1 cellular context compared by ENCODE assay signal in the genomic region with DNA sequence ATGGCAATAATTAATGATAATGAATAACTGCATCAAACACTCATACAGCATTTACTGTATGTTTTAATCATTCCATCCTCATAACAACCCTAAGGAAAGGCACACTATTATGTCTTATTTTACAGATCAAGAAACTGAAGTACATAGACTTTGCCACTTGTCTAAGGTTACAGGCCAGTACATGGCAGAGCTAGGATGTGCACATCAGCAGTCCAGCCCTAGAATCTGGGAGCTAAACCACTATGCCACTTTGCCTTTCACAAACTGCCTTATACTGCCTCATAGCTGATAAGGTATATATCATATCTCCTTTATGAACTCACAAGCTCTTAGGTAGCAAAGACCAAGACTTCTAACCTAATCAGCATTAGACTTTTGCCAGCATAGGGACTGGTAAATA.
TF ChIP-seq lines count a peak whose summit lies in the region.

No MANE protein-coding gene starts in this region.

TF ChIP-seq in A549, 52 proteins besides CTCF, POLR2A, EP300 and RAD21 (continued from another document):
- TF ChIP-seq CHD2 (IDR thresholded peaks at IDR 0.05; ENCODE audit: low read length, partially characterized antibody), result no peak
- TF ChIP-seq HOXA7 (CRISPR knock-in tag; IDR thresholded peaks at IDR 0.05), result no peak
- TF ChIP-seq HEYL (CRISPR knock-in tag; IDR thresholded peaks at IDR 0.05), result no peak
- TF ChIP-seq, protein P1, sequence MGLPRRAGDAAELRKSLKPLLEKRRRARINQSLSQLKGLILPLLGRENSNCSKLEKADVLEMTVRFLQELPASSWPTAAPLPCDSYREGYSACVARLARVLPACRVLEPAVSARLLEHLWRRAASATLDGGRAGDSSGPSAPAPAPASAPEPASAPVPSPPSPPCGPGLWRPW (IDR thresholded peaks at IDR 0.05), result no peak
- TF ChIP-seq TP53 (CRISPR knock-in tag; IDR thresholded peaks at IDR 0.05), result no peak
- TF ChIP-seq NFE2L2 (conservative IDR thresholded peaks at IDR 0.05; ENCODE audit: low read length), result no peak
- TF ChIP-seq CBX2 (IDR thresholded peaks at IDR 0.05; ENCODE audit: borderline replicate concordance, low read depth), result no peak
- no peak for TF ChIP-seq TFCP2L1 (CRISPR knock-in tag; IDR thresholded peaks at IDR 0.05)
- TF ChIP-seq FOXS1 (CRISPR knock-in tag; IDR thresholded peaks at IDR 0.05), result no peak
- TF ChIP-seq, protein P2, sequence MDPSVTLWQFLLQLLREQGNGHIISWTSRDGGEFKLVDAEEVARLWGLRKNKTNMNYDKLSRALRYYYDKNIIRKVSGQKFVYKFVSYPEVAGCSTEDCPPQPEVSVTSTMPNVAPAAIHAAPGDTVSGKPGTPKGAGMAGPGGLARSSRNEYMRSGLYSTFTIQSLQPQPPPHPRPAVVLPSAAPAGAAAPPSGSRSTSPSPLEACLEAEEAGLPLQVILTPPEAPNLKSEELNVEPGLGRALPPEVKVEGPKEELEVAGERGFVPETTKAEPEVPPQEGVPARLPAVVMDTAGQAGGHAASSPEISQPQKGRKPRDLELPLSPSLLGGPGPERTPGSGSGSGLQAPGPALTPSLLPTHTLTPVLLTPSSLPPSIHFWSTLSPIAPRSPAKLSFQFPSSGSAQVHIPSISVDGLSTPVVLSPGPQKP (IDR thresholded peaks at IDR 0.05; ENCODE audit: low read depth, low read length), result no peak
- no peak for TF ChIP-seq MYC (IDR thresholded peaks at IDR 0.05; ENCODE audit: borderline replicate concordance, low read length)
- no peak for TF ChIP-seq PHF8 (IDR thresholded peaks at IDR 0.05; ENCODE audit: borderline replicate concordance, low read depth)
- TF ChIP-seq, protein P3, sequence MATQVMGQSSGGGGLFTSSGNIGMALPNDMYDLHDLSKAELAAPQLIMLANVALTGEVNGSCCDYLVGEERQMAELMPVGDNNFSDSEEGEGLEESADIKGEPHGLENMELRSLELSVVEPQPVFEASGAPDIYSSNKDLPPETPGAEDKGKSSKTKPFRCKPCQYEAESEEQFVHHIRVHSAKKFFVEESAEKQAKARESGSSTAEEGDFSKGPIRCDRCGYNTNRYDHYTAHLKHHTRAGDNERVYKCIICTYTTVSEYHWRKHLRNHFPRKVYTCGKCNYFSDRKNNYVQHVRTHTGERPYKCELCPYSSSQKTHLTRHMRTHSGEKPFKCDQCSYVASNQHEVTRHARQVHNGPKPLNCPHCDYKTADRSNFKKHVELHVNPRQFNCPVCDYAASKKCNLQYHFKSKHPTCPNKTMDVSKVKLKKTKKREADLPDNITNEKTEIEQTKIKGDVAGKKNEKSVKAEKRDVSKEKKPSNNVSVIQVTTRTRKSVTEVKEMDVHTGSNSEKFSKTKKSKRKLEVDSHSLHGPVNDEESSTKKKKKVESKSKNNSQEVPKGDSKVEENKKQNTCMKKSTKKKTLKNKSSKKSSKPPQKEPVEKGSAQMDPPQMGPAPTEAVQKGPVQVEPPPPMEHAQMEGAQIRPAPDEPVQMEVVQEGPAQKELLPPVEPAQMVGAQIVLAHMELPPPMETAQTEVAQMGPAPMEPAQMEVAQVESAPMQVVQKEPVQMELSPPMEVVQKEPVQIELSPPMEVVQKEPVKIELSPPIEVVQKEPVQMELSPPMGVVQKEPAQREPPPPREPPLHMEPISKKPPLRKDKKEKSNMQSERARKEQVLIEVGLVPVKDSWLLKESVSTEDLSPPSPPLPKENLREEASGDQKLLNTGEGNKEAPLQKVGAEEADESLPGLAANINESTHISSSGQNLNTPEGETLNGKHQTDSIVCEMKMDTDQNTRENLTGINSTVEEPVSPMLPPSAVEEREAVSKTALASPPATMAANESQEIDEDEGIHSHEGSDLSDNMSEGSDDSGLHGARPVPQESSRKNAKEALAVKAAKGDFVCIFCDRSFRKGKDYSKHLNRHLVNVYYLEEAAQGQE (IDR thresholded peaks at IDR 0.05), result no peak
- TF ChIP-seq CEBPB (IDR thresholded peaks at IDR 0.05), result no peak
- TF ChIP-seq, protein P4, sequence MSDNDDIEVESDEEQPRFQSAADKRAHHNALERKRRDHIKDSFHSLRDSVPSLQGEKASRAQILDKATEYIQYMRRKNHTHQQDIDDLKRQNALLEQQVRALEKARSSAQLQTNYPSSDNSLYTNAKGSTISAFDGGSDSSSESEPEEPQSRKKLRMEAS (IDR thresholded peaks at IDR 0.05), result no peak
